Comparison of ENCODE assay signal across 10 cellular contexts in the genomic region with DNA sequence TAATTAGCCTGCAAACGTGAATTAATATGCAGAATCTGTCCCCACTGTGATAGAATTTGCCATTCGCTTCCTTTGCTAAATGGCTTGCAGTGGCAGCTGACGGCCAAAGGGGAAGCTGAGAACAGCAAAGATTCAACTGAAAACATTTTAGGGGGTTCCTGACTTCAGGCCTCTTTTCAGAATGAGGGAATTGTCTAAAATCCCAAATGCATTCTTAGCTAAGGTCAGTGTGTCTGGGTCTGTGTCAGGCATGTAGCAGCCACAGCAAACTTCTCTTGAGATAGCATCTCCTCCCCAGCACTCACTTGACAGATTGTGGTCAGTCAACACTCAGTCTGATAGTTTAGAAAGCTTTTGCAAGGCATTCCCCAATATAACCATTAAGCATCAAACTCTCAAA.
"Had no signal": no experiment of that assay in that cellular context is flagged by ENCODE, and none has a peak within 500 bp of the region (broad histone marks: within the 10 kb centered on the region; RNA-seq: fewer than 3 reads in every experiment).

No MANE protein-coding gene starts in this region.

- ATAC-seq: right cardiac atrium, SK-N-SH treated with all-trans-retinoic acid at 6 μM for 48 hours, WTC11 had no signal

- DNase-seq: activated CD4-positive, alpha-beta T cell treated with anti-CD3 and anti-CD28 coated beads, Interleukin-2, amount 50 U/mL, for 1 hour; activated naive CD4-positive, alpha-beta T cell treated with anti-CD3 and anti-CD28 coated beads for 36 hours; dorsolateral prefrontal cortex; kidney glomerular epithelial cell; naive B cell; right cardiac atrium; stimulated activated naive B cell treated with anti-CD40 and anti-IgM and Interleukin-4, amounts not matched to agents 10 μg/mL and 1 μg/mL and 100 μg/mL, for 72 hours had no signal

- H3K4me1 Mint-ChIP-seq: WTC11 had no signal

- H3K4me3 Mint-ChIP-seq: activated naive CD4-positive, alpha-beta T cell treated with anti-CD3 and anti-CD28 coated beads for 36 hours; naive B cell; stimulated activated naive B cell treated with anti-CD40 and anti-IgM and Interleukin-4, amounts not matched to agents 10 μg/mL and 1 μg/mL and 100 μg/mL, for 72 hours; T-helper 1 cell treated with Interleukin-12 subunit alpha and Interleukin-12 subunit beta and Interleukin-4 antibody, amounts not matched to agents 30 μg/mL and 1 μg/mL, for 36 hours; WTC11 had no signal

- H3K27ac Mint-ChIP-seq: activated naive CD4-positive, alpha-beta T cell treated with anti-CD3 and anti-CD28 coated beads for 36 hours; naive B cell; stimulated activated naive B cell treated with anti-CD40 and anti-IgM and Interleukin-4, amounts not matched to agents 10 μg/mL and 1 μg/mL and 100 μg/mL, for 72 hours; T-helper 1 cell treated with Interleukin-12 subunit alpha and Interleukin-12 subunit beta and Interleukin-4 antibody, amounts not matched to agents 30 μg/mL and 1 μg/mL, for 36 hours; WTC11 had no signal

- H3K27me3 Mint-ChIP-seq: naive B cell; stimulated activated naive B cell treated with anti-CD40 and anti-IgM and Interleukin-4, amounts not matched to agents 10 μg/mL and 1 μg/mL and 100 μg/mL, for 72 hours had no signal

- H3K36me3 Mint-ChIP-seq: WTC11 had no signal
